ENCODE assay signal across 1 cellular context in the genomic region with DNA sequence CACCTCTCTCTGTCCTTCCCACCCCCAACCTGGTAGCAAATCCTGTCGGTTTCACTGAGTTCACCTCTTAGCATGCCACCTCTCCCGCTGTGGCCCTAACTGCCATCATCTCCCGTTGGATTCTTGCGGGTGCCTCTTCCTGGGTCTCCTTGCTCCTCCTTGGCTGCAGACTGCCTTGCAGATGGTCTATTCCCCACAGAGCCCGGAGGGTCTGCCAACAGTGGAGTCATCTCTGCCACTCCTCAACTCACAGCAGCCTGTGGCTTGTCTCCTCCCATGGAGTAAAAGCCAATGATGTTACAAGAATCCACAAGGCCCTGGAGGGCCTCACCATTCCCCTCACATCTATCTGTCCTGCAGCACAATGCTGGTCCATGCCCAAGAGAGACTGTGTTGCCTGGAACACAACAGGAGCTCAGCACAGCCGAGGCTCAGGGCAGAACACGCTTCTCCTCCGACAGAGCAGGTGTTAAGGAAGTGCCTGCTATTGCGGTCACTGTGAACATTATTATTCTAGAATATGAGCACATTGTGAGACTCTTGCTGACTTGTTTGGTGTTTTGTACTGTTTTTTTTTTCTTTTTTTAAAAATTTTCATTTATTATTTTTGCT.
TF ChIP-seq lines count a peak whose summit lies in the region.

No MANE protein-coding gene starts in this region.

TF ChIP-seq in HepG2, 621 proteins besides CTCF, POLR2A, EP300 and RAD21 (continued from another document):
- no peak for TF ChIP-seq ZNF275 (CRISPR knock-in tag; IDR thresholded peaks at IDR 0.05; ENCODE audit: borderline replicate concordance)
- no peak for TF ChIP-seq JARID2 (CRISPR knock-in tag; IDR thresholded peaks at IDR 0.05; ENCODE audit: insufficient replicate concordance)
- TF ChIP-seq ZNF678 (CRISPR knock-in tag; IDR thresholded peaks at IDR 0.05) = no peak
- no peak for TF ChIP-seq NRL (CRISPR knock-in tag; IDR thresholded peaks at IDR 0.05; ENCODE audit: borderline replicate concordance)
- TF ChIP-seq ZFP90 (CRISPR knock-in tag; IDR thresholded peaks at IDR 0.05; ENCODE audit: borderline replicate concordance) = no peak
- no peak for TF ChIP-seq MAZ (IDR thresholded peaks at IDR 0.05; ENCODE audit: borderline replicate concordance, low read depth, low read length)
- no peak for TF ChIP-seq MAZ (CRISPR knock-in tag; IDR thresholded peaks at IDR 0.05; ENCODE audit: low read depth)
- TF ChIP-seq ZNF3 (CRISPR knock-in tag; IDR thresholded peaks at IDR 0.05) = no peak
- TF ChIP-seq THAP11 (CRISPR knock-in tag; IDR thresholded peaks at IDR 0.05) = no peak
- TF ChIP-seq ZC3H13 (CRISPR knock-in tag; IDR thresholded peaks at IDR 0.05) = no peak
- TF ChIP-seq ZNF770 (CRISPR knock-in tag; IDR thresholded peaks at IDR 0.05) = no peak
- no peak for TF ChIP-seq ZNF652 (CRISPR knock-in tag; IDR thresholded peaks at IDR 0.05; ENCODE audit: borderline replicate concordance, low read depth)
- no peak for TF ChIP-seq TSC22D2 (CRISPR knock-in tag; IDR thresholded peaks at IDR 0.05; ENCODE audit: borderline replicate concordance)
- no peak for TF ChIP-seq JUND (CRISPR knock-in tag; IDR thresholded peaks at IDR 0.05)
